12 cellular contexts compared by ENCODE assay signal in genomic region chr13:80133631-80134083, GRCh38.
DNase-seq lines count a peak whose midpoint lies in the region; ATAC-seq and TF ChIP-seq lines count a peak whose summit lies in the region.
"Had no signal": no experiment of that assay in that cellular context is flagged by ENCODE, and none has a peak within 500 bp of the region (broad histone marks: within the 10 kb centered on the region; RNA-seq: fewer than 3 reads in every experiment).

No MANE protein-coding gene starts in this region.

- no peaks in the 10 kb centered on the region for H3K79me2 ChIP-seq in mesendoderm (ENCODE audit: control insufficient read depth, insufficient read depth, low read length)

- H3K9me3 ChIP-seq in suprapubic skin: no peaks in the 10 kb centered on the region

- no peaks in the 10 kb centered on the region for H3K36me3 ChIP-seq in mesendoderm (ENCODE audit: control insufficient read depth, insufficient read depth, low read length)
- no peaks in the 10 kb centered on the region for H3K36me3 ChIP-seq in suprapubic skin

- no peak for TF ChIP-seq CTCF in coronary artery (IDR thresholded peaks at IDR 0.05)
- no peak for TF ChIP-seq CTCF in suprapubic skin (IDR thresholded peaks at IDR 0.05)

- H3K4me3 ChIP-seq in coronary artery (peak overlapping the region; percentile 63), mesendoderm (ENCODE audit: low read length) (no peak overlapping the region), suprapubic skin (peak overlapping the region; percentile 24)

- no CpG with 5 or more reads among the region's 4 CpGs for WGBS in mesendoderm (ENCODE audit: extremely low coverage, insufficient coverage, low lambda C conversion rate)
- WGBS in suprapubic skin: 30% methylated on average over 4 of the region's 4 CpGs

- no peak for DNase-seq in coronary artery (ENCODE audit: low spot score)
- DNase-seq in mesendoderm: peak; percentile 13
- no peak for DNase-seq in suprapubic skin (ENCODE audit: low spot score in 2 of 2)
- DNase-seq in T-helper 2 cell: no peak
- no peak for DNase-seq in AML-193 (lab: John Stamatoyannopoulos, UW)
- DNase-seq: amniotic stem cell, DND-41, Kasumi-1, trophoblast cell had no signal

- H3K18ac ChIP-seq in mesendoderm (ENCODE audit: low read length): peak overlapping the region; percentile 80

- ATAC-seq in HG03432 (IDR thresholded peaks at IDR 0.05; ENCODE audit: unreplicated experiment) (peak; percentile 74), GM21529 (IDR thresholded peaks at IDR 0.05; ENCODE audit: unreplicated experiment) (no peak), HG03139 (IDR thresholded peaks at IDR 0.05; ENCODE audit: unreplicated experiment) (no peak)

- H3K27ac ChIP-seq in coronary artery: peak overlapping the region; percentile 77 to 92
- peak overlapping the region; percentile 46 for H3K27ac ChIP-seq in mesendoderm (ENCODE audit: low read depth, low read length)
- peak overlapping the region; percentile 52 for H3K27ac ChIP-seq in suprapubic skin

- peak overlapping the region; percentile 36 for H3K4ac ChIP-seq in mesendoderm (ENCODE audit: low read depth, low read length)

- H2BK15ac ChIP-seq in mesendoderm (replicated peaks; ENCODE audit: low read depth): peak overlapping the region; percentile 41

- no peak overlapping the region for H2BK5ac ChIP-seq in mesendoderm (ENCODE audit: low read length)

- no peak overlapping the region for H3K9ac ChIP-seq in mesendoderm (ENCODE audit: low read length)

- no peak overlapping the region for H4K8ac ChIP-seq in mesendoderm (ENCODE audit: low read depth, low read length)

- peak overlapping the region; percentile 59 for H3K56ac ChIP-seq in mesendoderm (ENCODE audit: low read length)

- H3K23ac ChIP-seq in mesendoderm (ENCODE audit: low read length): no peak overlapping the region

- no peak overlapping the region for H4K5ac ChIP-seq in mesendoderm (ENCODE audit: low read length)

- H3K4me1 ChIP-seq in mesendoderm (ENCODE audit: control insufficient read depth, low read depth, low read length): peaks cover 13% of the 10 kb centered on the region
- peaks cover 26% of the 10 kb centered on the region for H3K4me1 ChIP-seq in suprapubic skin

- H2AK5ac ChIP-seq in mesendoderm (ENCODE audit: low read length): no peak overlapping the region

- no peaks in the 10 kb centered on the region for H3K79me1 ChIP-seq in mesendoderm (ENCODE audit: low read length)

- H2BK120ac ChIP-seq in mesendoderm (ENCODE audit: low read depth, low read length): peak overlapping the region; percentile 88

- H3K4me2 ChIP-seq in mesendoderm (ENCODE audit: low read length): no peak overlapping the region

- no peak for TF ChIP-seq EP300 in suprapubic skin (IDR thresholded peaks at IDR 0.05)

- no peak for TF ChIP-seq POLR2A in suprapubic skin (IDR thresholded peaks at IDR 0.05)

- no peaks in the 10 kb centered on the region for H3K27me3 ChIP-seq in mesendoderm (ENCODE audit: insufficient read depth, low read length, poor library complexity)
- no peaks in the 10 kb centered on the region for H3K27me3 ChIP-seq in suprapubic skin
